13 cellular contexts compared by ENCODE assay signal in the genomic region with DNA sequence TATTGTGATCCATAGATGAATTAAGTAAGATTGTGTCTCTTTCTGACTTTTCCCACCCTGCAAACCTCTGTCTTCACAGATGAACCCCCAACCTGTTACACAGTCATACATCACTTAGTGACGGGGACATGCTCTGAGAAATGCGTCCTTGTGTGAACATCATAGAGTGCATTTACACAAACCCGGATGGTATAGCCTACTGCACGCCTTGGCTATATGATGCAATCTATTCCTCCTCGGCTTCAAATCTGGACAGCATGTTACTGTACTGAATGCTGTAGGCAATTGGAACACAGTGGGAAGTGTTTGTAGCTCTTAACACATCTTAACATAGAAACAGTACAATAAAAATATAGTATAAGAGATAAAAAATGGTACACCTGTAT. TPM values are rescaled to one million over a fixed set of nuclear protein-coding genes. Genes with fewer than 3 reads are reported as not detected.
A peak's percentile ranks its signal among the peaks of the same experiment; 100 is the strongest.
DNase-seq lines count a peak whose midpoint lies in the region; ATAC-seq, FAIRE-seq and TF ChIP-seq lines count a peak whose summit lies in the region.
"Had no signal": no experiment of that assay in that cellular context is flagged by ENCODE, and none has a peak within 500 bp of the region (broad histone marks: within the 10 kb centered on the region; RNA-seq: fewer than 3 reads in every experiment).

No MANE protein-coding gene starts in this region.

- no peak overlapping the region for H3K4me3 Mint-ChIP-seq in activated naive CD8-positive, alpha-beta T cell treated with anti-CD3 and anti-CD28 coated beads for 36 hours

- no peak for TF ChIP-seq POLR2A in GM12891 (IDR thresholded peaks at IDR 0.05; ENCODE audit: low read depth, low read length)
- no peak for TF ChIP-seq POLR2A in vagina (IDR thresholded peaks at IDR 0.05)

- H3K27ac ChIP-seq in vagina, result no peak overlapping the region

- H3K9me3 ChIP-seq in vagina, result no peaks in the 10 kb centered on the region

- no peaks in the 10 kb centered on the region for H3K36me3 ChIP-seq in vagina

- ATAC-seq in GM19463 (IDR thresholded peaks at IDR 0.05; ENCODE audit: unreplicated experiment), result peak; percentile 41
- peak; percentile 41 for ATAC-seq in HG03280 (IDR thresholded peaks at IDR 0.05; ENCODE audit: unreplicated experiment)
- ATAC-seq: Right ventricle myocardium inferior had no signal

- peaks cover 12% of the 10 kb centered on the region for H3K4me1 ChIP-seq in vagina

- TF ChIP-seq CTCF in vagina (IDR thresholded peaks at IDR 0.05), result no peak

- H3K4me1 Mint-ChIP-seq in activated naive CD8-positive, alpha-beta T cell treated with anti-CD3 and anti-CD28 coated beads for 36 hours, result peaks cover 55% of the 10 kb centered on the region

- no peaks in the 10 kb centered on the region for H3K27me3 Mint-ChIP-seq in activated naive CD8-positive, alpha-beta T cell treated with anti-CD3 and anti-CD28 coated beads for 36 hours

- intact Hi-C loops in vagina (cut with DNase I), result no loop called here

- H3K27ac Mint-ChIP-seq in activated naive CD8-positive, alpha-beta T cell treated with anti-CD3 and anti-CD28 coated beads for 36 hours, result peak overlapping the region; percentile 99

- H3K9me3 Mint-ChIP-seq in activated naive CD8-positive, alpha-beta T cell treated with anti-CD3 and anti-CD28 coated beads for 36 hours, result peaks cover 2% of the 10 kb centered on the region

- peak; percentile 97 for FAIRE-seq in GM12891 (lab: Jason Lieb, UNC)

- DNase-seq in GM12891 (ENCODE audit: insufficient read length, low spot score), result no peak
- DNase-seq in activated naive CD8-positive, alpha-beta T cell treated with anti-CD3 and anti-CD28 coated beads for 36 hours, result no peak
- DNase-seq in vagina (ENCODE audit: extremely low spot score in 2 of 2), result no peak
- DNase-seq in amniotic stem cell (lab: John Stamatoyannopoulos, UW), result no peak
- no peak for DNase-seq in NCI-H1105 (lab: John Stamatoyannopoulos, UW)
- DNase-seq in midbrain (lab: John Stamatoyannopoulos, UW), result no peak
- DNase-seq: effector CD4-positive, alpha-beta T cell; H7; NCI-H1436 had no signal

- no peak overlapping the region for H3K4me3 ChIP-seq in vagina

- peaks cover 11% of the 10 kb centered on the region for H3K36me3 Mint-ChIP-seq in activated naive CD8-positive, alpha-beta T cell treated with anti-CD3 and anti-CD28 coated beads for 36 hours

- H3K27me3 ChIP-seq in vagina, result no peaks in the 10 kb centered on the region

TF ChIP-seq in GM12891, 5 proteins besides CTCF, POLR2A, EP300 and RAD21:
- TF ChIP-seq SPI1 (IDR thresholded peaks at IDR 0.05; ENCODE audit: low read depth, low read length) (no peak), TAF1 (IDR thresholded peaks at IDR 0.05; ENCODE audit: low read depth, low read length) (no peak), POU2F2 (IDR thresholded peaks at IDR 0.05; ENCODE audit: low read depth, low read length) (no peak), PAX5 (IDR thresholded peaks at IDR 0.05; ENCODE audit: insufficient read depth, low read length, severe bottlenecking) (no peak), POLR2AphosphoS5 (IDR thresholded peaks at IDR 0.05; ENCODE audit: low read depth, low read length) (no peak)
TF ChIP-seq in GM12891: peak in this region for 0.

RNA-seq across cellular contexts. Expression of gene TESPA1, which starts 7.4 kb away (rescaled TPM):
- 55.2 TPM for polyA plus RNA-seq in GM12891 (2012; ENCODE audit: low read depth, missing spikeins)
- total RNA-seq in activated naive CD8-positive, alpha-beta T cell treated with anti-CD3 and anti-CD28 coated beads for 36 hours, result 10 to 100 TPM; 92.6 to 95.9 TPM
- 2.5 TPM for total RNA-seq in vagina
- total RNA-seq: H7, osteoblast had no signal

RNA-seq across cellular contexts. Expression of gene NEUROD4, which starts 27.8 kb away (rescaled TPM):
- polyA plus RNA-seq in GM12891 (2012; ENCODE audit: low read depth, missing spikeins), result not detected
- not detected for total RNA-seq in activated naive CD8-positive, alpha-beta T cell treated with anti-CD3 and anti-CD28 coated beads for 36 hours
- total RNA-seq in vagina, result not detected
- total RNA-seq: H7, osteoblast, Right ventricle myocardium inferior had no signal

Comparison
In these comparisons a context has a peak if more than half of its experiments do, and no peak if none do; other contexts are left out.
1. RNA of gene TESPA1, which starts 7.4 kb away (total RNA-seq): 92.6 to 95.9 TPM in activated naive CD8-positive, alpha-beta T cell treated with anti-CD3 and anti-CD28 coated beads for 36 hours; 2.5 TPM in vagina (single experiment); every median in the first group is over 10 times any median in the second.